In the genomic region with DNA sequence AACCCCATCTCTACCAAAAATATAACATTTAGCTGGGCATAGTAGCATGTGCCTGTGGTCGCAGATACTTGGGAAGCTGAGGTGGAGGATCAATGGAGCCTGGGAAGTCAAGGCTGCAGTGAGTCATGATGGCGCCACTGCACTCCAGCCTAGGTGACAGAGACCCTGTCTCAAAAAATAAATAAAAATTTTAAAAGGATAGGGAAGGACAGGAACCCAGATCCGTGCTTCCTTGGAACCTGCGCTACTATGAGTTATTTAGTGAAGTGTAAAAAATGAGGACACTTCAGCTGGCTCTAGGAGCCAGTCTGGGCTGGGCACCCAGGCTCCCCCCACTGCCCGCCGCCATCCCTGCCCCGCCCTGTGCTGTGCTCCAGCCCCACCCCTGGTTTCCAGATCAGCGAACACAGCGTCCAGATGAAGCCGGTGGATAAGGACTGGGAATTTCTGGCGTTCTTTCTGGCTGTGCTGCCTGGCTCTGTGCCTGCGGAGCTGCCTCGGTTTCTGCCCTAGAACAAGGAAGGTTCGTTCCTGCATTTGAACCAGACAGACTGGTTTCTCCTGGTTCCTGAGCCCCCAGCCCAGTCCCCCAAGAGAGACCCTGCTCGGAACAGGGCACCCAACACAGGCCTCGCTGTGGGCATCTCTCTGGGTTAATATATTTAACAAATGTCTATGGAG, we compare ENCODE assay signal across 1 cellular context.
TF ChIP-seq lines count a peak whose summit lies in the region.

No MANE protein-coding gene starts in this region.

TF ChIP-seq in K562, 482 proteins besides CTCF, POLR2A, EP300 and RAD21:
- TF ChIP-seq FOSL1 (tag; conservative IDR thresholded peaks at IDR 0.05), result peak; percentile 52; the same call in 1 of the 2 replicates
- peak; percentile 59; the same call in 1 of the 2 replicates for TF ChIP-seq GATA2 (CRISPR knock-in tag; IDR thresholded peaks at IDR 0.05)
- peak in 1 of 2 experiments; percentile 45; a peak in 2 of 4 replicates for TF ChIP-seq MAZ (CRISPR knock-in tag; conservative IDR thresholded peaks at IDR 0.05 in 1 of 2, IDR thresholded peaks at IDR 0.05 in 1 of 2)
- TF ChIP-seq ZNF830 (CRISPR knock-in tag; IDR thresholded peaks at IDR 0.05), result no peak
- TF ChIP-seq RCOR1 (IDR thresholded peaks at IDR 0.05; ENCODE audit: borderline replicate concordance in 1 of 2, low read depth in 2 of 2, low read length in 2 of 2), result peak in 1 of 2 experiments; percentile 30; a peak in 1 of 4 replicates
- peak; percentile 58 for TF ChIP-seq CBFA2T3 (IDR thresholded peaks at IDR 0.05)
- TF ChIP-seq TCF3 (CRISPR knock-in tag; IDR thresholded peaks at IDR 0.05), result peak; percentile 72
- TF ChIP-seq GABPB2 (CRISPR knock-in tag; conservative IDR thresholded peaks at IDR 0.05), result no peak
- TF ChIP-seq, protein P1, sequence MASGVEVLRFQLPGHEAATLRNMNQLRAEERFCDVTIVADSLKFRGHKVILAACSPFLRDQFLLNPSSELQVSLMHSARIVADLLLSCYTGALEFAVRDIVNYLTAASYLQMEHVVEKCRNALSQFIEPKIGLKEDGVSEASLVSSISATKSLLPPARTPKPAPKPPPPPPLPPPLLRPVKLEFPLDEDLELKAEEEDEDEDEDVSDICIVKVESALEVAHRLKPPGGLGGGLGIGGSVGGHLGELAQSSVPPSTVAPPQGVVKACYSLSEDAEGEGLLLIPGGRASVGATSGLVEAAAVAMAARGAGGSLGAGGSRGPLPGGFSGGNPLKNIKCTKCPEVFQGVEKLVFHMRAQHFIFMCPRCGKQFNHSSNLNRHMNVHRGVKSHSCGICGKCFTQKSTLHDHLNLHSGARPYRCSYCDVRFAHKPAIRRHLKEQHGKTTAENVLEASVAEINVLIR (CRISPR knock-in tag; IDR thresholded peaks at IDR 0.05), result no peak
- peak; percentile 58 for TF ChIP-seq NFIC (IDR thresholded peaks at IDR 0.05)
- 0 out of 2 replicates have a peak, but pooled peaks have one; percentile 21 for TF ChIP-seq TFAP4 (CRISPR knock-in tag; IDR thresholded peaks at IDR 0.05; ENCODE audit: borderline replicate concordance)
- peak; percentile 30 for TF ChIP-seq CBFA2T2 (conservative IDR thresholded peaks at IDR 0.05)
- peak; percentile 70 for TF ChIP-seq TAL1 (IDR thresholded peaks at IDR 0.05)
- TF ChIP-seq, protein P2, sequence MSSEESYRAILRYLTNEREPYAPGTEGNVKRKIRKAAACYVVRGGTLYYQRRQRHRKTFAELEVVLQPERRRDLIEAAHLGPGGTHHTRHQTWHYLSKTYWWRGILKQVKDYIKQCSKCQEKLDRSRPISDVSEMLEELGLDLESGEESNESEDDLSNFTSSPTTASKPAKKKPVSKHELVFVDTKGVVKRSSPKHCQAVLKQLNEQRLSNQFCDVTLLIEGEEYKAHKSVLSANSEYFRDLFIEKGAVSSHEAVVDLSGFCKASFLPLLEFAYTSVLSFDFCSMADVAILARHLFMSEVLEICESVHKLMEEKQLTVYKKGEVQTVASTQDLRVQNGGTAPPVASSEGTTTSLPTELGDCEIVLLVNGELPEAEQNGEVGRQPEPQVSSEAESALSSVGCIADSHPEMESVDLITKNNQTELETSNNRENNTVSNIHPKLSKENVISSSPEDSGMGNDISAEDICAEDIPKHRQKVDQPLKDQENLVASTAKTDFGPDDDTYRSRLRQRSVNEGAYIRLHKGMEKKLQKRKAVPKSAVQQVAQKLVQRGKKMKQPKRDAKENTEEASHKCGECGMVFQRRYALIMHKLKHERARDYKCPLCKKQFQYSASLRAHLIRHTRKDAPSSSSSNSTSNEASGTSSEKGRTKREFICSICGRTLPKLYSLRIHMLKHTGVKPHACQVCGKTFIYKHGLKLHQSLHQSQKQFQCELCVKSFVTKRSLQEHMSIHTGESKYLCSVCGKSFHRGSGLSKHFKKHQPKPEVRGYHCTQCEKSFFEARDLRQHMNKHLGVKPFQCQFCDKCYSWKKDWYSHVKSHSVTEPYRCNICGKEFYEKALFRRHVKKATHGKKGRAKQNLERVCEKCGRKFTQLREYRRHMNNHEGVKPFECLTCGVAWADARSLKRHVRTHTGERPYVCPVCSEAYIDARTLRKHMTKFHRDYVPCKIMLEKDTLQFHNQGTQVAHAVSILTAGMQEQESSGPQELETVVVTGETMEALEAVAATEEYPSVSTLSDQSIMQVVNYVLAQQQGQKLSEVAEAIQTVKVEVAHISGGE (CRISPR knock-in tag; IDR thresholded peaks at IDR 0.05), result peak in 1 of 3 experiments; percentile 22; a peak in 1 of 6 replicates
- peak; percentile 47; the same call in 1 of the 2 replicates for TF ChIP-seq CXXC5 (CRISPR knock-in tag; IDR thresholded peaks at IDR 0.05)
- TF ChIP-seq PRDM10 (IDR thresholded peaks at IDR 0.05; ENCODE audit: partially characterized antibody), result peak; percentile 70
- TF ChIP-seq GABPA (tag; conservative IDR thresholded peaks at IDR 0.05; ENCODE audit: low read depth), result peak; percentile 9; the same call in 1 of the 2 replicates
- 0 out of 2 replicates have a peak, but pooled peaks have one; percentile 24 for TF ChIP-seq ZNF589 (CRISPR knock-in tag; IDR thresholded peaks at IDR 0.05; ENCODE audit: low read depth)
- 0 out of 2 replicates have a peak, but pooled peaks have one; percentile 3 for TF ChIP-seq CREM (IDR thresholded peaks at IDR 0.05; ENCODE audit: low read depth)
- 0 out of 2 replicates have a peak, but pooled peaks have one; percentile 14 for TF ChIP-seq ATF3 (IDR thresholded peaks at IDR 0.05)
- TF ChIP-seq ATF3 (CRISPR knock-in tag; conservative IDR thresholded peaks at IDR 0.05), result no peak
- no peak for TF ChIP-seq CBX5 (IDR thresholded peaks at IDR 0.05; ENCODE audit: borderline replicate concordance, low read depth)
- TF ChIP-seq, protein P3, sequence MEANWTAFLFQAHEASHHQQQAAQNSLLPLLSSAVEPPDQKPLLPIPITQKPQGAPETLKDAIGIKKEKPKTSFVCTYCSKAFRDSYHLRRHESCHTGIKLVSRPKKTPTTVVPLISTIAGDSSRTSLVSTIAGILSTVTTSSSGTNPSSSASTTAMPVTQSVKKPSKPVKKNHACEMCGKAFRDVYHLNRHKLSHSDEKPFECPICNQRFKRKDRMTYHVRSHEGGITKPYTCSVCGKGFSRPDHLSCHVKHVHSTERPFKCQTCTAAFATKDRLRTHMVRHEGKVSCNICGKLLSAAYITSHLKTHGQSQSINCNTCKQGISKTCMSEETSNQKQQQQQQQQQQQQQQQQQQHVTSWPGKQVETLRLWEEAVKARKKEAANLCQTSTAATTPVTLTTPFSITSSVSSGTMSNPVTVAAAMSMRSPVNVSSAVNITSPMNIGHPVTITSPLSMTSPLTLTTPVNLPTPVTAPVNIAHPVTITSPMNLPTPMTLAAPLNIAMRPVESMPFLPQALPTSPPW (CRISPR knock-in tag; IDR thresholded peaks at IDR 0.05), result peak; percentile 89
- 0 out of 2 replicates have a peak, but pooled peaks have one; percentile 15 for TF ChIP-seq SOX6 (IDR thresholded peaks at IDR 0.05)
- peak; percentile 87 for TF ChIP-seq CCNT2 (IDR thresholded peaks at IDR 0.05; ENCODE audit: borderline replicate concordance, extremely low read depth, insufficient read length, low read depth, low read length)
- TF ChIP-seq ZNF263 (CRISPR knock-in tag; IDR thresholded peaks at IDR 0.05; ENCODE audit: borderline replicate concordance), result peak; percentile 90
- TF ChIP-seq MTA2 (IDR thresholded peaks at IDR 0.05; ENCODE audit: low read depth), result peak; percentile 41; the same call in 1 of the 2 replicates
- peak; percentile 75 for TF ChIP-seq ARID1B (IDR thresholded peaks at IDR 0.05)
- no peak for TF ChIP-seq ZHX1 (conservative IDR thresholded peaks at IDR 0.05; ENCODE audit: low read length)
- TF ChIP-seq, protein P4, sequence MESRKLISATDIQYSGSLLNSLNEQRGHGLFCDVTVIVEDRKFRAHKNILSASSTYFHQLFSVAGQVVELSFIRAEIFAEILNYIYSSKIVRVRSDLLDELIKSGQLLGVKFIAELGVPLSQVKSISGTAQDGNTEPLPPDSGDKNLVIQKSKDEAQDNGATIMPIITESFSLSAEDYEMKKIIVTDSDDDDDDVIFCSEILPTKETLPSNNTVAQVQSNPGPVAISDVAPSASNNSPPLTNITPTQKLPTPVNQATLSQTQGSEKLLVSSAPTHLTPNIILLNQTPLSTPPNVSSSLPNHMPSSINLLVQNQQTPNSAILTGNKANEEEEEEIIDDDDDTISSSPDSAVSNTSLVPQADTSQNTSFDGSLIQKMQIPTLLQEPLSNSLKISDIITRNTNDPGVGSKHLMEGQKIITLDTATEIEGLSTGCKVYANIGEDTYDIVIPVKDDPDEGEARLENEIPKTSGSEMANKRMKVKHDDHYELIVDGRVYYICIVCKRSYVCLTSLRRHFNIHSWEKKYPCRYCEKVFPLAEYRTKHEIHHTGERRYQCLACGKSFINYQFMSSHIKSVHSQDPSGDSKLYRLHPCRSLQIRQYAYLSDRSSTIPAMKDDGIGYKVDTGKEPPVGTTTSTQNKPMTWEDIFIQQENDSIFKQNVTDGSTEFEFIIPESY (CRISPR knock-in tag; IDR thresholded peaks at IDR 0.05), result peak; percentile 10; the same call in 1 of the 2 replicates
- peak; percentile 71 for TF ChIP-seq TEAD4 (IDR thresholded peaks at IDR 0.05; ENCODE audit: low read length)
- TF ChIP-seq TEAD4 (CRISPR knock-in tag; IDR thresholded peaks at IDR 0.05; ENCODE audit: borderline replicate concordance), result no peak
- TF ChIP-seq, protein P5, sequence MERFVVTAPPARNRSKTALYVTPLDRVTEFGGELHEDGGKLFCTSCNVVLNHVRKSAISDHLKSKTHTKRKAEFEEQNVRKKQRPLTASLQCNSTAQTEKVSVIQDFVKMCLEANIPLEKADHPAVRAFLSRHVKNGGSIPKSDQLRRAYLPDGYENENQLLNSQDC (CRISPR knock-in tag; IDR thresholded peaks at IDR 0.05), result no peak
- TF ChIP-seq MAX (CRISPR knock-in tag; IDR thresholded peaks at IDR 0.05), result no peak
- TF ChIP-seq SMARCE1 (IDR thresholded peaks at IDR 0.05), result 0 out of 2 replicates have a peak, but pooled peaks have one; percentile 44
